8 cellular contexts compared by ENCODE assay signal in genomic region chr11:110093407-110094297, GRCh38. TPM values are rescaled to one million over a fixed set of nuclear protein-coding genes. Genes with fewer than 3 reads are reported as not detected.
DNase-seq lines count a peak whose midpoint lies in the region; ATAC-seq and TF ChIP-seq lines count a peak whose summit lies in the region.

No MANE protein-coding gene starts in this region.

- H3K4me3 ChIP-seq in OCI-LY3 (ENCODE audit: low read length), result peak overlapping the region; percentile 86
- peak overlapping the region; percentile 80 for H3K4me3 ChIP-seq in iPS-18c (ENCODE audit: insufficient read depth, low read depth, low read length)

- H3K4me1 ChIP-seq in OCI-LY3 (ENCODE audit: low read length), result peaks cover 58% of the 10 kb centered on the region

- peak; percentile 20 for ATAC-seq in HG03196 (IDR thresholded peaks at IDR 0.05; ENCODE audit: unreplicated experiment)

- H3K9me3 ChIP-seq in OCI-LY3 (ENCODE audit: insufficient read depth, low read length), result no peaks in the 10 kb centered on the region
- no peaks in the 10 kb centered on the region for H3K9me3 ChIP-seq in iPS-18c (ENCODE audit: control insufficient read depth, insufficient read depth, low read length)

- peak overlapping the region; percentile 90 for H3K4me2 ChIP-seq in OCI-LY3 (ENCODE audit: low read length)

- H2AFZ ChIP-seq in OCI-LY3 (ENCODE audit: low read depth, low read length), result peak overlapping the region; percentile 25; the same call in 1 of the 2 replicates

- H4K20me1 ChIP-seq in OCI-LY3 (ENCODE audit: insufficient read depth, low read length), result peaks cover 32% of the 10 kb centered on the region

- peak overlapping the region; percentile 81 for H3K9ac ChIP-seq in OCI-LY3 (ENCODE audit: low read length)

- peak overlapping the region; percentile 86 to 95 (median 91) for H3K4me3 Mint-ChIP-seq in brain

- TF ChIP-seq POLR2A in GM19193 (IDR thresholded peaks at IDR 0.05; ENCODE audit: extremely low read depth, insufficient read depth, insufficient read length), result peak; percentile 58

- no peaks in the 10 kb centered on the region for H3K36me3 Mint-ChIP-seq in brain

- H3K27ac Mint-ChIP-seq in brain, result peak overlapping the region; percentile 87 to 99 (median 95)

- peaks cover 43% of the 10 kb centered on the region for H3K79me2 ChIP-seq in OCI-LY3 (ENCODE audit: low read length)

- H3K4me1 Mint-ChIP-seq in brain, result peaks cover 55% of the 10 kb centered on the region

- peak overlapping the region; percentile 45 for H3K27ac ChIP-seq in OCI-LY3 (ENCODE audit: low read length)

- H3K27me3 ChIP-seq in OCI-LY3 (ENCODE audit: low read depth, low read length), result peaks cover 44% of the 10 kb centered on the region

- H3K27me3 Mint-ChIP-seq in brain, result no peaks in the 10 kb centered on the region

- TF ChIP-seq CTCF in OCI-LY3 (IDR thresholded peaks at IDR 0.05; ENCODE audit: low read depth, low read length), result no peak
- TF ChIP-seq CTCF in brain (conservative IDR thresholded peaks at IDR 0.05), result peak in 1 of 2 experiments; percentile 3

- peak; percentile 83 for DNase-seq in COLO668 (lab: John Stamatoyannopoulos, UW; ENCODE audit: unreplicated experiment)
- peak; percentile 91 for DNase-seq in retina
- no peak for DNase-seq in DMS114 treated with DMSO at 0.1 percent for 48 hours (lab: John Stamatoyannopoulos, UW; ENCODE audit: unreplicated experiment)

- peaks cover 3% of the 10 kb centered on the region for H3K36me3 ChIP-seq in OCI-LY3 (replicated peaks; ENCODE audit: low read depth, low read length)

- H3K9me3 Mint-ChIP-seq in brain, result no peaks in the 10 kb centered on the region

RNA-seq across cellular contexts. Expression of gene ZC3H12C, which starts 0.5 kb away (rescaled TPM):
- 2.5 TPM for polyA plus RNA-seq in brain (ENCODE audit: insufficient read depth, low read depth, low replicate concordance)
